ENCODE assay signal across 24 cellular contexts in genomic region chr10:44944354-44944753, GRCh38. TPM values are rescaled to one million over a fixed set of nuclear protein-coding genes. Genes with fewer than 3 reads are reported as not detected.
"Had no signal": no experiment of that assay in that cellular context is flagged by ENCODE, and none has a peak within 500 bp of the region (broad histone marks: within the 10 kb centered on the region; RNA-seq: fewer than 3 reads in every experiment).

No MANE protein-coding gene starts in this region.

- DNase-seq: activated CD4-positive, alpha-beta memory T cell treated with anti-CD3 and anti-CD28 coated beads, Interleukin-2, amount 10 ng/mL, durations not matched to agents 7 days and 5 days; activated CD4-positive, alpha-beta T cell treated with anti-CD3 and anti-CD28 coated beads for 36 hours; activated CD4-positive, alpha-beta T cell treated with anti-CD3 and anti-CD28 coated beads, Interleukin-2, amount 50 U/mL, for 1 hour; activated gamma-delta T cell treated with Interleukin-2 at 50 U/mL for 16 hours; activated naive CD4-positive, alpha-beta T cell treated with anti-CD3 and anti-CD28 coated beads, Interleukin-2, amount 10 ng/mL, durations not matched to agents 7 days and 5 days; activated naive CD8-positive, alpha-beta T cell treated with anti-CD3 and anti-CD28 coated beads for 36 hours; activated T-cell treated with anti-CD3 and anti-CD28 coated beads, Interleukin-2, amount 50 U/mL, for 72 hours; adrenal gland; anterior cingulate cortex; cerebellar nuclear complex; NCI-H1105; NCI-H1436; NCI-H1694 treated with DMSO at 0.1 percent for 48 hours; NCI-H2029 treated with DMSO at 0.1 percent for 48 hours; NCI-H510A treated with DMSO at 0.1 percent for 48 hours; NCI-H69; T-helper 1 cell had no signal

- H3K27me3 ChIP-seq: adrenal gland had no signal

- H3K4me1 ChIP-seq: adrenal gland had no signal

- ATAC-seq: activated CD4-positive, alpha-beta T cell treated with anti-CD3 and anti-CD28 coated beads for 36 hours; activated T-cell treated with anti-CD3 and anti-CD28 coated beads, Interleukin-2, amount 50 U/mL, for 72 hours had no signal

- H3K9me3 ChIP-seq: adrenal gland had no signal

- H3K4me3 Mint-ChIP-seq: activated CD4-positive, alpha-beta memory T cell treated with anti-CD3 and anti-CD28 coated beads, Interleukin-2, amount 10 ng/mL, durations not matched to agents 7 days and 5 days; activated CD4-positive, alpha-beta T cell treated with anti-CD3 and anti-CD28 coated beads for 36 hours; activated naive CD4-positive, alpha-beta T cell treated with anti-CD3 and anti-CD28 coated beads, Interleukin-2, amount 10 ng/mL, durations not matched to agents 7 days and 5 days; activated naive CD8-positive, alpha-beta T cell treated with anti-CD3 and anti-CD28 coated beads for 36 hours; activated T-cell treated with anti-CD3 and anti-CD28 coated beads, Interleukin-2, amount 50 U/mL, for 72 hours had no signal

- H3K27ac ChIP-seq: adrenal gland, SK-N-MC, VCaP had no signal

- H3K36me3 ChIP-seq: adrenal gland had no signal

- H3K27ac Mint-ChIP-seq: activated CD4-positive, alpha-beta memory T cell treated with anti-CD3 and anti-CD28 coated beads, Interleukin-2, amount 10 ng/mL, durations not matched to agents 7 days and 5 days; activated CD4-positive, alpha-beta T cell treated with anti-CD3 and anti-CD28 coated beads for 36 hours; activated naive CD4-positive, alpha-beta T cell treated with anti-CD3 and anti-CD28 coated beads, Interleukin-2, amount 10 ng/mL, durations not matched to agents 7 days and 5 days; activated naive CD8-positive, alpha-beta T cell treated with anti-CD3 and anti-CD28 coated beads for 36 hours; activated T-cell treated with anti-CD3 and anti-CD28 coated beads, Interleukin-2, amount 50 U/mL, for 72 hours; activated T-helper 2 cell treated with anti-CD3 and anti-CD28 coated beads, Interferon-gamma antibody, Interleukin-2, Interleukin-4, amounts not matched to agents 10 μg/mL and 5 μg/mL and 100 μg/mL, durations not matched to agents 14 hours and 24 hours and 36 hours had no signal

- H3K4me1 Mint-ChIP-seq: activated CD4-positive, alpha-beta memory T cell treated with anti-CD3 and anti-CD28 coated beads, Interleukin-2, amount 10 ng/mL, durations not matched to agents 7 days and 5 days; activated naive CD4-positive, alpha-beta T cell treated with anti-CD3 and anti-CD28 coated beads, Interleukin-2, amount 10 ng/mL, durations not matched to agents 7 days and 5 days had no signal

- H3K4me3 ChIP-seq: adrenal gland, SK-N-MC had no signal

RNA-seq across cellular contexts. Expression of gene TMEM72, which starts 33.2 kb away (rescaled TPM):
- total RNA-seq: activated CD4-positive, alpha-beta memory T cell treated with anti-CD3 and anti-CD28 coated beads, Interleukin-2, amount 10 ng/mL, durations not matched to agents 7 days and 5 days; activated CD4-positive, alpha-beta T cell treated with anti-CD3 and anti-CD28 coated beads for 36 hours; activated CD8-positive, alpha-beta memory T cell treated with anti-CD3 and anti-CD28 coated beads for 36 hours; activated naive CD8-positive, alpha-beta T cell treated with anti-CD3 and anti-CD28 coated beads for 36 hours; activated T-cell treated with anti-CD3 and anti-CD28 coated beads, Interleukin-2, amount 50 U/mL, for 72 hours; activated T-helper 2 cell treated with anti-CD3 and anti-CD28 coated beads, Interferon-gamma antibody, Interleukin-2, Interleukin-4, amounts not matched to agents 10 μg/mL and 5 μg/mL and 100 μg/mL, durations not matched to agents 14 hours and 24 hours and 36 hours; adrenal gland; cardiac septum; RPMI7951; T-helper 2 cell treated with Interferon-gamma antibody and Interleukin-4, amounts not matched to agents 100 ng/mL and 5 ng/mL, for 36 hours had no signal
- polyA plus RNA-seq: adrenal gland had no signal
